2 cellular contexts compared by ENCODE assay signal in the genomic region with DNA sequence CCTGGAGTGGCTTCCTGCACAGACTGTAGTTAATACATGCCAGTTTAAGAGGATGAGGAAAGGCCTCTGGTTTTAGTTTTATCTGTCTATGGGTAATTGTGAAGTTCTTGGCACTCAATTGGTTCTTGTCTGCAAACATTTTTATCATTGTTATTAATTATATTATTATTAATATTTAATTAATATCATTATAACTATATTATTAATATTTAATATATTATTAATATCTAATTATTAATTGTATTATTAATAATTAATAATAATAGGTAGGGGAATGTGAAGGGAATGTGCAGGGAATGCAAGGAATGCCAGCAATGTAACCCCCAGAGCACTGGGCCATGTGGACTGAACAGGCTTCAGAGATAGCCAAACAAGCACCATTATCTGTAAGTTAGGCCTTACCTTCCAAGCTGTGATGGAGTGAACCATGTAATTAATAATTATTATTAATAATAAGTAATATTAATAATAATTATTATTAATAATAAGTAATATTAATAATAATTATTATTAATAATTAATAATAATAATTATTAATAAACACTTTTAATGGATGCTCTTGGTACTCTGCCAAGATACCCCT.
TF ChIP-seq lines count a peak whose summit lies in the region.

No MANE protein-coding gene starts in this region.

TF ChIP-seq in WTC11, 78 proteins besides CTCF, POLR2A, EP300 and RAD21 (continued from another document):
- TF ChIP-seq CREM (CRISPR knock-in tag; IDR thresholded peaks at IDR 0.05) (no peak), ZNF138 (CRISPR knock-in tag; conservative IDR thresholded peaks at IDR 0.05) (no peak), RORB (CRISPR knock-in tag; IDR thresholded peaks at IDR 0.05) (no peak)

TF ChIP-seq in H1, 55 proteins besides CTCF, POLR2A, EP300 and RAD21 (continued from another document):
- TF ChIP-seq SIN3A (conservative IDR thresholded peaks at IDR 0.05 in 1 of 2, IDR thresholded peaks at IDR 0.05 in 1 of 2; ENCODE audit: low read depth in 1 of 2, low read length in 2 of 2) (no peak), PHF8 (conservative IDR thresholded peaks at IDR 0.05; ENCODE audit: low read depth, low read length) (no peak), KDM5A (IDR thresholded peaks at IDR 0.05; ENCODE audit: low read length) (no peak), TEAD4 (IDR thresholded peaks at IDR 0.05; ENCODE audit: low read depth, low read length) (peak; percentile 72)
